Comparison of ENCODE assay signal across 21 cellular contexts in genomic region chr18:49693276-49694005, GRCh38.
DNase-seq lines count a peak whose midpoint lies in the region; ATAC-seq and TF ChIP-seq lines count a peak whose summit lies in the region.
"Had no signal": no experiment of that assay in that cellular context is flagged by ENCODE, and none has a peak within 500 bp of the region (broad histone marks: within the 10 kb centered on the region; RNA-seq: fewer than 3 reads in every experiment).

No MANE protein-coding gene starts in this region.

- no TSS peak for BruUV-seq in A673 (replicated peaks; lab: Mats Ljungman, UMichigan)

- peaks cover 4% of the 10 kb centered on the region for H3K27me3 Mint-ChIP-seq in nephron (ENCODE audit: low read depth)

- peak overlapping the region; percentile 72 to 88 (median 84) for H3K27ac Mint-ChIP-seq in nephron
- H3K27ac Mint-ChIP-seq in stimulated activated effector memory CD8-positive, alpha-beta T cell treated with anti-CD3 and anti-CD28 coated beads, Interleukin-12 subunit alpha, Interleukin-12 subunit beta, amount 100 ng/mL, for 72 hours, result no peak overlapping the region

- intact Hi-C loops in A673 (cut with micrococcal nuclease; ENCODE audit: unreplicated experiment), result no loop called here

- peaks cover 22% of the 10 kb centered on the region for H3K4me1 ChIP-seq in A673 (ENCODE audit: insufficient read depth, low read length, poor library complexity, severe bottlenecking)
- H3K4me1 ChIP-seq in HUES6 (ENCODE audit: control insufficient read depth, insufficient read depth, low read length), result peaks cover 16% of the 10 kb centered on the region

- ATAC-seq in stimulated activated effector memory CD8-positive, alpha-beta T cell treated with anti-CD3 and anti-CD28 coated beads, Interleukin-12 subunit alpha, Interleukin-12 subunit beta, amount 100 ng/mL, for 72 hours, result no peak
- ATAC-seq in HG02763 (IDR thresholded peaks at IDR 0.05; ENCODE audit: unreplicated experiment) (no peak), GM18868 (IDR thresholded peaks at IDR 0.05; ENCODE audit: unreplicated experiment) (no peak), GM21381 (IDR thresholded peaks at IDR 0.05; ENCODE audit: unreplicated experiment) (no peak)
- ATAC-seq: HCT116, K562, Right ventricle myocardium inferior had no signal

- H3K36me3 ChIP-seq in A673 (ENCODE audit: insufficient read depth, low read length, poor library complexity, severe bottlenecking) (no peaks in the 10 kb centered on the region), HUES6 (ENCODE audit: control insufficient read depth, insufficient read depth, low read length) (no peaks in the 10 kb centered on the region)
- H3K36me3 ChIP-seq: SJSA1 had no signal

- DNase-seq in A673 (ENCODE audit: low spot score), result peak; percentile 49
- peak; percentile 89 for DNase-seq in fibroblast of villous mesenchyme (ENCODE audit: low read depth)
- no peak for DNase-seq in stimulated activated effector memory CD8-positive, alpha-beta T cell treated with anti-CD3 and anti-CD28 coated beads, Interleukin-12 subunit alpha, Interleukin-12 subunit beta, amount 100 ng/mL, for 72 hours (ENCODE audit: low spot score in 2 of 2)
- DNase-seq: 8988T, MM.1S, NCI-H1092 treated with DMSO at 0.1 percent for 48 hours, NCI-H1436 treated with DMSO at 0.1 percent for 48 hours, NCI-H1930, NCI-H226, NCI-H510A treated with DMSO at 0.1 percent for 48 hours, NCI-H774, OCI-M1 had no signal

- H3K9ac ChIP-seq in HUES6 (ENCODE audit: low read length), result peak overlapping the region; percentile 60

- peaks cover 1% of the 10 kb centered on the region for H3K9me3 Mint-ChIP-seq in nephron
- H3K9me3 Mint-ChIP-seq in stimulated activated effector memory CD8-positive, alpha-beta T cell treated with anti-CD3 and anti-CD28 coated beads, Interleukin-12 subunit alpha, Interleukin-12 subunit beta, amount 100 ng/mL, for 72 hours, result no peaks in the 10 kb centered on the region

- H3K4me3 ChIP-seq in A673 (ENCODE audit: low read depth, low read length, poor library complexity, severe bottlenecking), result no peak overlapping the region
- H3K4me3 ChIP-seq in HUES6 (ENCODE audit: low read depth, low read length), result no peak overlapping the region
- no peak overlapping the region for H3K4me3 ChIP-seq in fibroblast of villous mesenchyme (ENCODE audit: low read depth, low read length)
- H3K4me3 ChIP-seq: K562, SJSA1 had no signal

- CTCF ChIA-PET in A673 (lab: Charles Lee), result no interaction called here

- H3K36me3 Mint-ChIP-seq in nephron (ENCODE audit: low read depth), result no peaks in the 10 kb centered on the region
- H3K36me3 Mint-ChIP-seq in stimulated activated effector memory CD8-positive, alpha-beta T cell treated with anti-CD3 and anti-CD28 coated beads, Interleukin-12 subunit alpha, Interleukin-12 subunit beta, amount 100 ng/mL, for 72 hours, result no peaks in the 10 kb centered on the region

- no peak overlapping the region for H3K4me3 Mint-ChIP-seq in nephron
- no peak overlapping the region for H3K4me3 Mint-ChIP-seq in stimulated activated effector memory CD8-positive, alpha-beta T cell treated with anti-CD3 and anti-CD28 coated beads, Interleukin-12 subunit alpha, Interleukin-12 subunit beta, amount 100 ng/mL, for 72 hours

- H3K9me3 ChIP-seq in A673 (ENCODE audit: low read depth, low read length, poor library complexity, severe bottlenecking) (no peaks in the 10 kb centered on the region), HUES6 (ENCODE audit: control insufficient read depth, insufficient read depth, low read depth, low read length) (no peaks in the 10 kb centered on the region)
- H3K9me3 ChIP-seq: SJSA1 had no signal

- H3K27me3 ChIP-seq in A673 (replicated peaks; ENCODE audit: insufficient read depth, low read depth, low read length, poor library complexity) (no peaks in the 10 kb centered on the region), HUES6 (ENCODE audit: control insufficient read depth, insufficient read depth, low read length) (no peaks in the 10 kb centered on the region)
- H3K27me3 ChIP-seq: SJSA1 had no signal

- H3K4me1 Mint-ChIP-seq in nephron, result peaks cover 45% of the 10 kb centered on the region
- peaks cover 18% of the 10 kb centered on the region for H3K4me1 Mint-ChIP-seq in stimulated activated effector memory CD8-positive, alpha-beta T cell treated with anti-CD3 and anti-CD28 coated beads, Interleukin-12 subunit alpha, Interleukin-12 subunit beta, amount 100 ng/mL, for 72 hours

- TF ChIP-seq CTCF in A673 (conservative IDR thresholded peaks at IDR 0.05; ENCODE audit: low read depth, low read length) (no peak), fibroblast of villous mesenchyme (IDR thresholded peaks at IDR 0.05; ENCODE audit: insufficient read depth, low read depth, low read length) (no peak), nephron (IDR thresholded peaks at IDR 0.05; ENCODE audit: unreplicated experiment in 3 of 3) (no peak)

- no peak overlapping the region for H3K27ac ChIP-seq in A673 (ENCODE audit: low read depth, low read length, poor library complexity, severe bottlenecking)
- H3K27ac ChIP-seq in HUES6 (ENCODE audit: low read depth, low read length), result peak overlapping the region; percentile 22; the same call in 1 of the 2 replicates
- H3K27ac ChIP-seq: SJSA1 had no signal

- POLR2A ChIA-PET in A673 (lab: Charles Lee; ENCODE audit: low non-redundant PET), result interaction anchor here (0.7 kb wide), 1 partner anchor 50 kb away, joined by 3 read pairs; no protein-coding TSS in a partner anchor

Comparison
In these comparisons a context has a peak if more than half of its experiments do, and no peak if none do; other contexts are left out.
1. DNase-seq: peak in A673 (single experiment) and fibroblast of villous mesenchyme (single experiment); none in stimulated activated effector memory CD8-positive, alpha-beta T cell treated with anti-CD3 and anti-CD28 coated beads, Interleukin-12 subunit alpha, Interleukin-12 subunit beta, amount 100 ng/mL, for 72 hours (0 of 2).